15 cellular contexts compared by ENCODE assay signal in genomic region chr15:88653200-88654064, GRCh38. TPM values are rescaled to one million over a fixed set of nuclear protein-coding genes. Genes with fewer than 3 reads are reported as not detected.
DNase-seq lines count a peak whose midpoint lies in the region; ATAC-seq and TF ChIP-seq lines count a peak whose summit lies in the region.
"Had no signal": no experiment of that assay in that cellular context is flagged by ENCODE, and none has a peak within 500 bp of the region (broad histone marks: within the 10 kb centered on the region; RNA-seq: fewer than 3 reads in every experiment).

No MANE protein-coding gene starts in this region.

- intact Hi-C loops in left cardiac atrium (cut with DNase I), result loop anchor here in 1 of 2 donors (10.0 kb wide), 1 partner anchor 181 kb away; no protein-coding TSS in a partner anchor
- intact Hi-C loops in cardiac septum (cut with DNase I), result no loop called here
- intact Hi-C loops in testis (cut with DNase I; ENCODE audit: low total_unique reads), result loop anchor here (10.0 kb wide), 1 partner anchor 181 kb away; no protein-coding TSS in a partner anchor

- no peaks in the 10 kb centered on the region for H3K9me3 ChIP-seq in testis
- H3K9me3 ChIP-seq: prostate gland had no signal

- H3K27ac ChIP-seq in foreskin keratinocyte (peak overlapping the region; percentile 31), testis (no peak overlapping the region)
- H3K27ac ChIP-seq: prostate gland had no signal

- TF ChIP-seq CTCF in foreskin keratinocyte (conservative IDR thresholded peaks at IDR 0.05) (no peak), testis (IDR thresholded peaks at IDR 0.05) (no peak)

- ATAC-seq in left cardiac atrium (no peak), foreskin keratinocyte (peak; percentile 68)

- H3K4me3 ChIP-seq in testis, result no peak overlapping the region
- H3K4me3 ChIP-seq: prostate gland had no signal

- WGBS in testis, 2 donors, result 87 to 88% methylated on average over 9 to 13 of the region's 13 CpGs

- H3K27me3 ChIP-seq in foreskin keratinocyte (no peaks in the 10 kb centered on the region), testis (no peaks in the 10 kb centered on the region)

- TF ChIP-seq POLR2A in testis (IDR thresholded peaks at IDR 0.05), result no peak

- peaks cover 16% of the 10 kb centered on the region for H3K4me1 ChIP-seq in foreskin keratinocyte
- no peaks in the 10 kb centered on the region for H3K4me1 ChIP-seq in testis

- H3K36me3 ChIP-seq in testis (ENCODE audit: low read depth, missing control alignments), result no peaks in the 10 kb centered on the region
- H3K36me3 ChIP-seq: prostate gland had no signal

- DNase-seq in left cardiac atrium (peak; percentile 12), cardiac septum (ENCODE audit: low spot score) (no peak), foreskin keratinocyte (peak in 1 of 2 donors; percentile 61), testis (peak; percentile 9), iPS-NIHi7 (ENCODE audit: extremely low spot score) (no peak), NCI-H1930 (lab: John Stamatoyannopoulos, UW) (no peak), ureter (ENCODE audit: low spot score) (no peak)
- DNase-seq in activated CD8-positive, alpha-beta memory T cell treated with anti-CD3 and anti-CD28 coated beads, Interleukin-2, amount 50 U/mL, for 48 hours, result peak; percentile 45
- DNase-seq: anterior cingulate cortex; DMS79 treated with DMSO at 0.1 percent for 48 hours; foreskin melanocyte; NCI-H2029 treated with DMSO at 0.1 percent for 48 hours; stimulated activated CD4-positive, alpha-beta T cell treated with anti-CD3 and anti-CD28 coated beads, Interleukin-15, amount 100 ng/mL, for 24 hours; T-helper 9 cell had no signal

RNA-seq across cellular contexts. Expression of gene ISG20, which starts 14.6 kb away (rescaled TPM):
- total RNA-seq in left cardiac atrium, result 10 to 100 TPM in 1 of 2 donors, 1 to 10 TPM in 1; 4.0 to 10.2 TPM
- total RNA-seq in cardiac septum, result 3.9 TPM
- total RNA-seq in foreskin keratinocyte, result 8.3 and 15.2 TPM in 2 replicates
- polyA plus RNA-seq in foreskin keratinocyte, result 14.6 and 24.8 TPM in 2 replicates
- total RNA-seq in testis, result 1 to 10 TPM; 6.8 to 8.7 TPM
- polyA plus RNA-seq in testis (ENCODE audit: insufficient read depth, low read depth, low replicate concordance), result 17.0 TPM
- 14.2 TPM for total RNA-seq in ureter

RNA-seq across cellular contexts. Expression of gene AEN, which starts 32.3 kb away (rescaled TPM):
- total RNA-seq in left cardiac atrium, result 10 to 100 TPM in 1 of 2 donors, 1 to 10 TPM in 1; 9.9 to 15.4 TPM
- total RNA-seq in cardiac septum, result 8.7 TPM
- total RNA-seq in foreskin keratinocyte, result 47.6 and 50.0 TPM in 2 replicates
- 25.8 and 26.6 TPM in 2 replicates for polyA plus RNA-seq in foreskin keratinocyte
- 10 to 100 TPM; 31.0 to 32.9 TPM for total RNA-seq in testis
- 22.5 TPM for polyA plus RNA-seq in testis (ENCODE audit: insufficient read depth, low read depth, low replicate concordance)
- 17.4 TPM for total RNA-seq in ureter

Comparison
In these comparisons a context has a peak if more than half of its experiments do, and no peak if none do; other contexts are left out.
1. DNase-seq: peak in left cardiac atrium (single experiment), activated CD8-positive, alpha-beta memory T cell treated with anti-CD3 and anti-CD28 coated beads, Interleukin-2, amount 50 U/mL, for 48 hours (single experiment) and testis (single experiment); none in cardiac septum (single experiment), iPS-NIHi7 (single experiment), NCI-H1930 (0 of 2) and ureter (single experiment).